Comparison of ENCODE assay signal across 16 cellular contexts in genomic region chr10:84510121-84510520, GRCh38.
DNase-seq lines count a peak whose midpoint lies in the region; ATAC-seq and TF ChIP-seq lines count a peak whose summit lies in the region.
"Had no signal": no experiment of that assay in that cellular context is flagged by ENCODE, and none has a peak within 500 bp of the region (broad histone marks: within the 10 kb centered on the region; RNA-seq: fewer than 3 reads in every experiment).

No MANE protein-coding gene starts in this region.

- TF ChIP-seq CTCF in osteocyte (IDR thresholded peaks at IDR 0.05) = no peak

- peaks cover 17% of the 10 kb centered on the region for H3K36me3 Mint-ChIP-seq in osteocyte (ENCODE audit: unreplicated experiment)

- H3K36me3 ChIP-seq in GM23248 (ENCODE audit: low read depth) = peaks cover 20% of the 10 kb centered on the region

- no peak overlapping the region for H3K4me3 Mint-ChIP-seq in osteocyte (ENCODE audit: unreplicated experiment)
- H3K4me3 Mint-ChIP-seq: CD4-positive, alpha-beta memory T cell; effector memory CD8-positive, alpha-beta T cell had no signal

- WGBS in GM23248 (ENCODE audit: low coverage in 1 of 2, low lambda C conversion rate in 2 of 2, missing lambda C conversion rate in 2 of 2), 2 experiments = 96 to 99% methylated on average over 3 of the region's 3 CpGs

- peaks cover 7% of the 10 kb centered on the region; the same call in 1 of the 2 replicates for H3K79me2 ChIP-seq in GM23248 (ENCODE audit: insufficient read depth)

- peak overlapping the region; percentile 74 for H3K27ac Mint-ChIP-seq in osteocyte (ENCODE audit: unreplicated experiment)
- H3K27ac Mint-ChIP-seq: effector memory CD8-positive, alpha-beta T cell had no signal

- no peak overlapping the region for H3K4me2 ChIP-seq in GM23248 (ENCODE audit: unreplicated experiment)

- H4K20me1 ChIP-seq in GM23248 (ENCODE audit: insufficient read depth) = no peaks in the 10 kb centered on the region

- H3K4me1 Mint-ChIP-seq in osteocyte (ENCODE audit: unreplicated experiment) = peaks cover 30% of the 10 kb centered on the region

- no peaks in the 10 kb centered on the region for H3K4me1 ChIP-seq in GM23248 (ENCODE audit: insufficient read depth)
- H3K4me1 ChIP-seq: adrenal gland, heart right ventricle, left ventricle myocardium inferior had no signal

- H3K4me3 ChIP-seq in GM23248 = no peak overlapping the region
- H3K4me3 ChIP-seq: adrenal gland, heart right ventricle, left ventricle myocardium inferior had no signal

- ATAC-seq in SK-N-SH treated with all-trans-retinoic acid at 6 μM for 48 hours (peak; percentile 69), HG03135 (IDR thresholded peaks at IDR 0.05; ENCODE audit: unreplicated experiment) (no peak), HG02763 (IDR thresholded peaks at IDR 0.05; ENCODE audit: unreplicated experiment) (no peak), HG03439 (IDR thresholded peaks at IDR 0.05; ENCODE audit: unreplicated experiment) (no peak)
- ATAC-seq: activated CD4-positive, CD25-positive, alpha-beta regulatory T cell treated with anti-CD3 and anti-CD28 coated beads, Interleukin-2, amount 50 U/mL, for 24 hours; effector memory CD8-positive, alpha-beta T cell; heart right ventricle had no signal

- H3K27me3 ChIP-seq in GM23248 (replicated peaks; ENCODE audit: insufficient read depth) = no peaks in the 10 kb centered on the region
- H3K27me3 ChIP-seq: adrenal gland, heart right ventricle had no signal

- H3K27ac ChIP-seq in GM23248 = no peak overlapping the region
- H3K27ac ChIP-seq: adrenal gland, heart right ventricle, left ventricle myocardium inferior had no signal

- H2AFZ ChIP-seq in GM23248 = no peak overlapping the region

- no peaks in the 10 kb centered on the region for H3K9me2 ChIP-seq in GM23248 (ENCODE audit: insufficient read depth)

- no peak overlapping the region for H3K9ac ChIP-seq in GM23248

- H3F3A ChIP-seq in GM23248 (ENCODE audit: insufficient read depth) = no peaks in the 10 kb centered on the region

- in situ Hi-C loops in GM23248 (cut with MboI) = no loop called here

- H3K9me3 Mint-ChIP-seq in osteocyte (ENCODE audit: unreplicated experiment) = no peaks in the 10 kb centered on the region
- H3K9me3 Mint-ChIP-seq: CD4-positive, alpha-beta memory T cell; effector memory CD8-positive, alpha-beta T cell had no signal

- H3K27me3 Mint-ChIP-seq in osteocyte (ENCODE audit: unreplicated experiment) = no peaks in the 10 kb centered on the region
- H3K27me3 Mint-ChIP-seq: CD4-positive, alpha-beta memory T cell; effector memory CD8-positive, alpha-beta T cell had no signal

- H3K9me3 ChIP-seq in GM23248 (ENCODE audit: low read depth) = no peaks in the 10 kb centered on the region
- H3K9me3 ChIP-seq: adrenal gland, heart right ventricle, left ventricle myocardium inferior had no signal

- DNase-seq in GM23248 = peak; percentile 6
- peak; percentile 34 for DNase-seq in fibroblast of peridontal ligament (ENCODE audit: extremely low read depth)
- no peak for DNase-seq in osteocyte (ENCODE audit: extremely low spot score, unreplicated experiment)
- no peak for DNase-seq in C1 segment of cervical spinal cord (lab: John Stamatoyannopoulos, UW)
- DNase-seq: adrenal gland; CD4-positive, alpha-beta memory T cell; effector memory CD8-positive, alpha-beta T cell; heart right ventricle; left ventricle myocardium inferior; NCI-H2081 treated with DMSO at 0.1 percent for 48 hours; SW 1271 had no signal

TF ChIP-seq in SK-N-SH treated with all-trans-retinoic acid at 6 μM for 48 hours, 23 proteins besides CTCF, POLR2A, EP300 and RAD21:
- TF ChIP-seq ZFP3 (CRISPR knock-in tag; IDR thresholded peaks at IDR 0.05) (peak; percentile 96), ZFP30 (CRISPR knock-in tag; IDR thresholded peaks at IDR 0.05) (no peak), CSRNP3 (CRISPR knock-in tag; IDR thresholded peaks at IDR 0.05) (no peak)

Comparison
In these comparisons a context has a peak if more than half of its experiments do, and no peak if none do; other contexts are left out.
1. DNase-seq: peak in GM23248 (single experiment) and fibroblast of peridontal ligament (single experiment); none in osteocyte (single experiment) and C1 segment of cervical spinal cord (0 of 14).